8 cellular contexts compared by ENCODE assay signal in the genomic region with DNA sequence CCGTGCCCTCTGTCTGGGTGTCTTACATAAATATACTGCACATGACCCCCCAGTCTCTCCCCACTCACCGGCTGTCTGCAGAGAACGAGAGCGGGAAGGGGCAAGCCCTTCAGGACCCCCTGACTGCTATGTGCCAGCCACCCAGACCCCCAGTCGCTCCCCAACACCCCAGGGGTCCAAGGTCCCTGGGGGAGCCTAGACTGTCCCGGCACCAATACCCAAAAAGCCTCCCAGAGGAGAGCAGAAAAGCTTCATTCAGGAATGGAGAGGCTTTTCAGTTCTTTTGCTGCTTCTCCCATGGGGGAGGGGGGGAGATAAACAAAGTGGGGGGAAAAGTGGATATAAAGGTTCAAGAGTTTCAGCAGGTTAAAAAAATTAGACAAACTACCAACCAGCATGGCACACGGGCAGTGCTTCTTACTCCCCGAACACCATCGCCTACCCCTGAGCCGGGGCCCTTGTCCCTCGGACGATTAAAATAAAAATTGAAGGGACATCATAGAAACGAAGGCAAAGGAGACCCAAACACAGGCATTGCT. TPM values are rescaled to one million over a fixed set of nuclear protein-coding genes. Genes with fewer than 3 reads are reported as not detected.
A peak's percentile ranks its signal among the peaks of the same experiment; 100 is the strongest.
DNase-seq lines count a peak whose midpoint lies in the region; TF ChIP-seq lines count a peak whose summit lies in the region.

No MANE protein-coding gene starts in this region.

- H3K79me2 ChIP-seq in H9 (ENCODE audit: insufficient read depth, low read length): peaks cover 54% of the 10 kb centered on the region; the same call in 1 of the 2 replicates

- H3K27me3 Mint-ChIP-seq in H9 (ENCODE audit: low read depth) (no peaks in the 10 kb centered on the region), immature natural killer cell (ENCODE audit: low read depth in 3 of 3) (peaks cover 2 to 8% (median 4%) of the 10 kb centered on the region in 3 donors)
- no peaks in the 10 kb centered on the region for H3K27me3 Mint-ChIP-seq in activated naive CD8-positive, alpha-beta T cell

- no peak overlapping the region for H2BK120ac ChIP-seq in H9 (ENCODE audit: low read depth, low read length, poor library complexity, severe bottlenecking)

- H3K27me3 ChIP-seq in AG04450 (ENCODE audit: control insufficient read depth, insufficient read depth, low read length): no peaks in the 10 kb centered on the region
- no peaks in the 10 kb centered on the region for H3K27me3 ChIP-seq in H9 (ENCODE audit: insufficient read depth, low read length)
- H3K27me3 ChIP-seq in testis: no peaks in the 10 kb centered on the region

- peaks cover 13% of the 10 kb centered on the region for H3K23me2 ChIP-seq in H9 (ENCODE audit: insufficient read length, low read depth, low read length, poor library complexity, severe bottlenecking)

- peak overlapping the region; percentile 95 to 100 (median 97) for H3K27ac Mint-ChIP-seq in H9
- peak overlapping the region; percentile 83 for H3K27ac Mint-ChIP-seq in activated naive CD8-positive, alpha-beta T cell
- H3K27ac Mint-ChIP-seq in immature natural killer cell: peak overlapping the region; percentile 93 to 96 (median 95)

- peaks cover 21 to 53% (median 32%) of the 10 kb centered on the region in 3 experiments; a peak in 6 of 7 replicates for H3K36me3 Mint-ChIP-seq in H9 (ENCODE audit: insufficient read depth in 1 of 3, low read depth in 3 of 3)
- no peaks in the 10 kb centered on the region for H3K36me3 Mint-ChIP-seq in activated naive CD8-positive, alpha-beta T cell
- H3K36me3 Mint-ChIP-seq in immature natural killer cell: no peaks in the 10 kb centered on the region

- TF ChIP-seq CTCF in AG04450 (IDR thresholded peaks at IDR 0.05; ENCODE audit: low read depth, low read length): no peak
- TF ChIP-seq CTCF in H9 (conservative IDR thresholded peaks at IDR 0.05): no peak
- TF ChIP-seq CTCF in testis (IDR thresholded peaks at IDR 0.05): no peak

- H2BK15ac ChIP-seq in H9 (ENCODE audit: low read depth, low read length): no peak overlapping the region

- H3K4ac ChIP-seq in H9 (ENCODE audit: low read depth, low read length): no peak overlapping the region

- peak overlapping the region; percentile 85 for H3K4me2 ChIP-seq in H9 (ENCODE audit: insufficient read depth, insufficient read length, low read length)

- no peak overlapping the region for H3T11ph ChIP-seq in H9 (ENCODE audit: low read length)

- peak overlapping the region; percentile 93 to 97 for H3K4me3 Mint-ChIP-seq in H9
- H3K4me3 Mint-ChIP-seq in activated naive CD8-positive, alpha-beta T cell: peak overlapping the region; percentile 86
- peak overlapping the region; percentile 88 to 92 (median 88) for H3K4me3 Mint-ChIP-seq in immature natural killer cell

- no peaks in the 10 kb centered on the region for H3K79me1 ChIP-seq in H9 (ENCODE audit: insufficient read depth, low read depth, low read length, poor library complexity, severe bottlenecking)

- DNase-seq in AG04450 (ENCODE audit: low read depth, low spot score): no peak
- no peak for DNase-seq in H9
- DNase-seq in immature natural killer cell: peak in 1 of 3 donors; percentile 20
- DNase-seq in testis: no peak
- DNase-seq in GOT3 (lab: John Stamatoyannopoulos, UW): no peak
- DNase-seq in NK-92 treated with Interleukin-12 subunit alpha and Interleukin-12 subunit beta, amount 100 ng/mL, for 24 hours (lab: John Stamatoyannopoulos, UW): no peak
- DNase-seq in NCI-H1930 (lab: John Stamatoyannopoulos, UW): no peak

- no CpG with 5 or more reads among the region's 13 CpGs for WGBS in H9 (ENCODE audit: extremely low coverage, insufficient read length, low lambda C conversion rate)
- WGBS in testis, 2 donors: 2 to 4% methylated on average over 13 of the region's 13 CpGs

- H2AFZ ChIP-seq in H9 (ENCODE audit: low read length): no peak overlapping the region

- H3K4me1 ChIP-seq in H9 (ENCODE audit: insufficient read depth, low read length) (peaks cover 10% of the 10 kb centered on the region; the same call in 1 of the 2 replicates), testis (peaks cover 60% of the 10 kb centered on the region)

- no peak overlapping the region; the same call in none of the 2 replicates for H3K14ac ChIP-seq in H9 (ENCODE audit: insufficient read depth, low read length)

- no peak overlapping the region for H4K8ac ChIP-seq in H9 (replicated peaks; ENCODE audit: insufficient read length, low read depth, low read length)

- no peak overlapping the region for H3K23ac ChIP-seq in H9 (ENCODE audit: insufficient read length, low read depth, low read length)

- no peaks in the 10 kb centered on the region for H3K36me3 ChIP-seq in testis (ENCODE audit: low read depth, missing control alignments)

- no peak overlapping the region for H3K18ac ChIP-seq in H9 (ENCODE audit: insufficient read length, low read depth, low read length)

- CTCF ChIA-PET in AG04450 (lab: Charles Lee): no interaction called here

- H3K9me3 ChIP-seq in AG04450 (ENCODE audit: control insufficient read depth, insufficient read depth, low read length): no peaks in the 10 kb centered on the region; the same call in 1 of the 2 replicates
- H3K9me3 ChIP-seq in H9 (ENCODE audit: control insufficient read depth, low read depth, low read length): no peaks in the 10 kb centered on the region
- H3K9me3 ChIP-seq in testis: no peaks in the 10 kb centered on the region

- POLR2A ChIA-PET in AG04450 (lab: Yijun Ruan, JAX): interaction anchor here (0.6 to 1.5 kb wide), 3 partner anchors 12 to 26 kb away, joined by 4 to 8 read pairs (median 6); no protein-coding TSS in a partner anchor

- H4K20me1 ChIP-seq in H9 (ENCODE audit: control insufficient read depth, insufficient read depth, insufficient read length): peaks cover 2% of the 10 kb centered on the region

- H4K5ac ChIP-seq in H9 (ENCODE audit: insufficient read length, low read depth, low read length): no peak overlapping the region

- H3K4me1 Mint-ChIP-seq in H9 (peaks cover 72 to 82% of the 10 kb centered on the region in 2 experiments), immature natural killer cell (peaks cover 60% of the 10 kb centered on the region in 2 donors)
- H3K4me1 Mint-ChIP-seq in activated naive CD8-positive, alpha-beta T cell (ENCODE audit: low read depth): peaks cover 48% of the 10 kb centered on the region

- no peak overlapping the region for H2BK20ac ChIP-seq in H9 (ENCODE audit: low read depth, low read length, poor library complexity, severe bottlenecking)

- H3K56ac ChIP-seq in H9 (ENCODE audit: insufficient read length, low read depth, low read length): no peak overlapping the region

- H3K9me3 Mint-ChIP-seq in H9 (no peaks in the 10 kb centered on the region; a peak in 1 of 5 replicates), immature natural killer cell (no peaks in the 10 kb centered on the region)
- no peaks in the 10 kb centered on the region for H3K9me3 Mint-ChIP-seq in activated naive CD8-positive, alpha-beta T cell (ENCODE audit: low read depth)

- no peak for TF ChIP-seq POLR2A in testis (IDR thresholded peaks at IDR 0.05)

- peak overlapping the region; percentile 97 for H3K9ac ChIP-seq in H9 (ENCODE audit: extremely low read depth, insufficient read length, low read length)

- no peak overlapping the region for H2BK5ac ChIP-seq in H9 (ENCODE audit: insufficient read length, low read length)

- H3K4me3 ChIP-seq in AG04450 (ENCODE audit: low read depth, low read length) (peak overlapping the region; percentile 79), testis (peak overlapping the region; percentile 82 to 83)

- H4K91ac ChIP-seq in H9 (ENCODE audit: insufficient read length, low read depth, low read length): no peak overlapping the region

- peak overlapping the region; percentile 97 for H3K27ac ChIP-seq in AG04450 (ENCODE audit: low read depth, low read length)
- H3K27ac ChIP-seq in H9 (ENCODE audit: insufficient read length, low read depth, low read length): no peak overlapping the region
- H3K27ac ChIP-seq in testis: peak overlapping the region; percentile 96 to 98

- H2BK12ac ChIP-seq in H9 (ENCODE audit: insufficient read length, low read depth, low read length): no peak overlapping the region

- intact Hi-C loops in testis (cut with DNase I; ENCODE audit: low total_unique reads): no loop called here

- H2AK5ac ChIP-seq in H9 (ENCODE audit: insufficient read length, low read length): no peak overlapping the region

RNA-seq across cellular contexts. Expression of a gene that starts 1.4 kb away (rescaled TPM):
- polyA plus RNA-seq in AG04450 (2011; rRNA removed) (109 and 128 TPM in 2 replicates), immature natural killer cell (10 to 100 TPM in 1 of 3 donors, 1 to 10 TPM in 2; 7.5 to 12.1 (median 8.6) TPM), testis (ENCODE audit: insufficient read depth, low read depth, low replicate concordance) (69.2 TPM)
- 141 and 196 TPM in 2 replicates for polyA minus RNA-seq in AG04450 (2011; rRNA and poly(A)+ RNA removed)
- total RNA-seq in H9 (2021) (230 and 236 TPM in 2 replicates), testis (100 to 1,000 TPM; 133 to 134 TPM)

RNA-seq across cellular contexts. Expression of a gene that starts 43.1 kb away (rescaled TPM):
- 36.8 and 37.2 TPM in 2 replicates for polyA plus RNA-seq in AG04450 (2011; rRNA removed)
- polyA minus RNA-seq in AG04450 (2011; rRNA and poly(A)+ RNA removed): 33.8 and 40.5 TPM in 2 replicates
- 51.7 and 58.5 TPM in 2 replicates for total RNA-seq in H9 (2021)
- polyA plus RNA-seq in immature natural killer cell: 10 to 100 TPM; 12.1 to 50.7 (median 30.3) TPM
- 10 to 100 TPM; 35.4 to 66.5 TPM for total RNA-seq in testis
- 25.2 TPM for polyA plus RNA-seq in testis (ENCODE audit: insufficient read depth, low read depth, low replicate concordance)
